ENCODE assay signal across 10 cellular contexts in genomic region chr11:22626573-22627239, GRCh38.
DNase-seq lines count a peak whose midpoint lies in the region; ATAC-seq lines count a peak whose summit lies in the region.
"Had no signal": no experiment of that assay in that cellular context is flagged by ENCODE, and none has a peak within 500 bp of the region (broad histone marks: within the 10 kb centered on the region; RNA-seq: fewer than 3 reads in every experiment).

No MANE protein-coding gene starts in this region.

- H3K27me3 Mint-ChIP-seq in activated T-cell treated with anti-CD3 and anti-CD28 coated beads, Interleukin-2, amount 50 U/mL, for 24 hours: no peaks in the 10 kb centered on the region

- H3K9me3 ChIP-seq in SK-N-MC (ENCODE audit: low read depth, low read length) (no peaks in the 10 kb centered on the region), iPS-15b (ENCODE audit: control insufficient read depth, insufficient read depth, low read length) (no peaks in the 10 kb centered on the region)

- H3K27ac Mint-ChIP-seq in activated T-cell treated with anti-CD3 and anti-CD28 coated beads, Interleukin-2, amount 50 U/mL, for 24 hours: peak overlapping the region; percentile 99
- peak overlapping the region; percentile 96 for H3K27ac Mint-ChIP-seq in stimulated activated effector memory CD8-positive, alpha-beta T cell treated with anti-CD3 and anti-CD28 coated beads, Interleukin-12 subunit alpha, Interleukin-12 subunit beta, amount 100 ng/mL, for 72 hours

- H3K27me3 ChIP-seq in iPS-15b (ENCODE audit: control insufficient read depth, insufficient read depth, low read length): no peaks in the 10 kb centered on the region

- H3K4me1 Mint-ChIP-seq in activated T-cell treated with anti-CD3 and anti-CD28 coated beads, Interleukin-2, amount 50 U/mL, for 24 hours (ENCODE audit: low read depth): peaks cover 34% of the 10 kb centered on the region
- H3K4me1 Mint-ChIP-seq in stimulated activated effector memory CD8-positive, alpha-beta T cell treated with anti-CD3 and anti-CD28 coated beads, Interleukin-12 subunit alpha, Interleukin-12 subunit beta, amount 100 ng/mL, for 72 hours: peaks cover 3% of the 10 kb centered on the region

- no peak overlapping the region for H3K27ac ChIP-seq in SK-N-MC

- peak overlapping the region; percentile 98 for H3K4me3 Mint-ChIP-seq in activated T-cell treated with anti-CD3 and anti-CD28 coated beads, Interleukin-2, amount 50 U/mL, for 24 hours
- peak overlapping the region; percentile 92 for H3K4me3 Mint-ChIP-seq in stimulated activated effector memory CD8-positive, alpha-beta T cell treated with anti-CD3 and anti-CD28 coated beads, Interleukin-12 subunit alpha, Interleukin-12 subunit beta, amount 100 ng/mL, for 72 hours

- DNase-seq in activated T-cell treated with anti-CD3 and anti-CD28 coated beads, Interleukin-2, amount 50 U/mL, for 24 hours: no peak
- DNase-seq in activated T-cell treated with anti-CD3 and anti-CD28 coated beads, Interleukin-2, amount 50 U/mL, for 48 hours: no peak
- DNase-seq in SK-N-MC (ENCODE audit: low read depth, low spot score) (no peak), COR-L47 (lab: John Stamatoyannopoulos, UW) (no peak), medulla oblongata (ENCODE audit: extremely low spot score) (no peak)
- no peak for DNase-seq in stimulated activated effector memory CD8-positive, alpha-beta T cell treated with anti-CD3 and anti-CD28 coated beads, Interleukin-12 subunit alpha, Interleukin-12 subunit beta, amount 100 ng/mL, for 72 hours (ENCODE audit: low spot score in 2 of 2)
- DNase-seq: effector CD8-positive, alpha-beta T cell; NCI-H2081 treated with DMSO at 0.1 percent for 48 hours had no signal

- H3K9ac ChIP-seq in SK-N-MC (ENCODE audit: insufficient read length) (no peak overlapping the region), iPS-15b (ENCODE audit: low read depth, low read length) (no peak overlapping the region)

- no peak for ATAC-seq in stimulated activated effector memory CD8-positive, alpha-beta T cell treated with anti-CD3 and anti-CD28 coated beads, Interleukin-12 subunit alpha, Interleukin-12 subunit beta, amount 100 ng/mL, for 72 hours
- no peak for ATAC-seq in GM18870 (IDR thresholded peaks at IDR 0.05; ENCODE audit: unreplicated experiment)

- H3K4me3 ChIP-seq in SK-N-MC (peak overlapping the region; percentile 84; the same call in 1 of the 2 replicates), iPS-15b (ENCODE audit: low read depth, low read length) (peak overlapping the region; percentile 81)

- H3K36me3 ChIP-seq in SK-N-MC (ENCODE audit: insufficient read depth, low read length) (no peaks in the 10 kb centered on the region), iPS-15b (ENCODE audit: control insufficient read depth, insufficient read depth, low read length) (no peaks in the 10 kb centered on the region)

- H3K36me3 Mint-ChIP-seq in activated T-cell treated with anti-CD3 and anti-CD28 coated beads, Interleukin-2, amount 50 U/mL, for 24 hours (ENCODE audit: low read depth): peaks cover 36% of the 10 kb centered on the region
- peaks cover 24% of the 10 kb centered on the region for H3K36me3 Mint-ChIP-seq in stimulated activated effector memory CD8-positive, alpha-beta T cell treated with anti-CD3 and anti-CD28 coated beads, Interleukin-12 subunit alpha, Interleukin-12 subunit beta, amount 100 ng/mL, for 72 hours

- no peaks in the 10 kb centered on the region for H3K9me3 Mint-ChIP-seq in activated T-cell treated with anti-CD3 and anti-CD28 coated beads, Interleukin-2, amount 50 U/mL, for 24 hours
- no peaks in the 10 kb centered on the region for H3K9me3 Mint-ChIP-seq in stimulated activated effector memory CD8-positive, alpha-beta T cell treated with anti-CD3 and anti-CD28 coated beads, Interleukin-12 subunit alpha, Interleukin-12 subunit beta, amount 100 ng/mL, for 72 hours

- peaks cover 6% of the 10 kb centered on the region for H3K4me1 ChIP-seq in iPS-15b (ENCODE audit: control insufficient read depth, insufficient read depth, low read length)
